Comparison of ENCODE assay signal across 12 cellular contexts in genomic region chr6:18432180-18432579, GRCh38. TPM values are rescaled to one million over a fixed set of nuclear protein-coding genes. Genes with fewer than 3 reads are reported as not detected.
A peak's percentile ranks its signal among the peaks of the same experiment; 100 is the strongest.
DNase-seq lines count a peak whose midpoint lies in the region; TF ChIP-seq lines count a peak whose summit lies in the region.
"Had no signal": no experiment of that assay in that cellular context is flagged by ENCODE, and none has a peak within 500 bp of the region (broad histone marks: within the 10 kb centered on the region; RNA-seq: fewer than 3 reads in every experiment).

No MANE protein-coding gene starts in this region.

- H3K36me3 Mint-ChIP-seq in HFFc6 (ENCODE audit: low read depth), result no peaks in the 10 kb centered on the region

- DNase-seq in HFFc6, result peak; percentile 45
- peak; percentile 48 for DNase-seq in brain microvascular endothelial cell
- peak; percentile 53 for DNase-seq in kidney glomerular epithelial cell (lab: John Stamatoyannopoulos, UW)
- DNase-seq in smooth muscle cell (lab: John Stamatoyannopoulos, UW; ENCODE audit: unreplicated experiment), result no peak
- DNase-seq in DMS79 treated with DMSO at 0.1 percent for 48 hours (lab: John Stamatoyannopoulos, UW), result no peak
- DNase-seq in germinal center (ENCODE audit: low spot score), result no peak
- DNase-seq in stimulated activated CD4-positive, alpha-beta T cell treated with anti-CD3 and anti-CD28 coated beads, Interleukin-1b, Interleukin-23, amount 100 ng/mL, for 48 hours, result no peak
- DNase-seq: DMS53, erythroblast, left cardiac atrium, Right ventricle myocardium superior had no signal

- no peak overlapping the region for H3K4me2 ChIP-seq in smooth muscle cell

- H2AFZ ChIP-seq in smooth muscle cell (ENCODE audit: low read depth), result no peak overlapping the region

- peaks cover under 1% of the 10 kb centered on the region; the same call in 1 of the 2 replicates for H3K27me3 Mint-ChIP-seq in HFFc6 (ENCODE audit: insufficient read depth)

- no peaks in the 10 kb centered on the region for H3K79me2 ChIP-seq in smooth muscle cell (ENCODE audit: low read depth)

- H3K27ac ChIP-seq in brain microvascular endothelial cell, result peak overlapping the region; percentile 51
- H3K27ac ChIP-seq in smooth muscle cell (ENCODE audit: low read depth), result peak overlapping the region; percentile 25
- H3K27ac ChIP-seq: VCaP had no signal

- H3K36me3 ChIP-seq in brain microvascular endothelial cell (replicated peaks), result no peaks in the 10 kb centered on the region
- no peaks in the 10 kb centered on the region for H3K36me3 ChIP-seq in smooth muscle cell (ENCODE audit: low read depth)

- H3K4me1 Mint-ChIP-seq in HFFc6 (ENCODE audit: low read depth), result peaks cover 42% of the 10 kb centered on the region

- no peaks in the 10 kb centered on the region for H3K9me3 ChIP-seq in smooth muscle cell (replicated peaks; ENCODE audit: low read depth)

- H3K9ac ChIP-seq in smooth muscle cell (ENCODE audit: low read depth), result no peak overlapping the region

- TF ChIP-seq CTCF in HFFc6 (IDR thresholded peaks at IDR 0.05), result no peak
- TF ChIP-seq CTCF in brain microvascular endothelial cell (IDR thresholded peaks at IDR 0.05; ENCODE audit: low read depth, low read length, missing control alignments), result no peak
- no peak for TF ChIP-seq CTCF in smooth muscle cell (IDR thresholded peaks at IDR 0.05; ENCODE audit: borderline replicate concordance, insufficient read depth, poor library complexity, severe bottlenecking)

- H3K27me3 ChIP-seq in brain microvascular endothelial cell (replicated peaks) (no peaks in the 10 kb centered on the region), smooth muscle cell (ENCODE audit: low read depth) (no peaks in the 10 kb centered on the region)

- H3K27ac Mint-ChIP-seq in HFFc6, result peak overlapping the region; percentile 34; the same call in 1 of the 2 replicates

- in situ Hi-C loops in brain microvascular endothelial cell (cut with HindIII; ENCODE audit: low pct_ligation_motif_present, low sequenced_read_pairs), result no loop called here

- H3K9me3 Mint-ChIP-seq in HFFc6, result no peaks in the 10 kb centered on the region

- H3F3A ChIP-seq in smooth muscle cell (ENCODE audit: low read depth), result no peaks in the 10 kb centered on the region

- H3K4me3 Mint-ChIP-seq in HFFc6, result no peak overlapping the region

- no peak overlapping the region for H3K4me3 ChIP-seq in brain microvascular endothelial cell (ENCODE audit: low read depth, low read length)
- H3K4me3 ChIP-seq in smooth muscle cell, result no peak overlapping the region

- no peaks in the 10 kb centered on the region for H3K4me1 ChIP-seq in smooth muscle cell (ENCODE audit: low read depth)

- H4K20me1 ChIP-seq in smooth muscle cell (ENCODE audit: low read depth), result no peaks in the 10 kb centered on the region

- 51% methylated on average over 3 of the region's 3 CpGs for WGBS in smooth muscle cell (ENCODE audit: low lambda C conversion rate)

RNA-seq across cellular contexts. Expression of gene RNF144B, which starts 45.0 kb away (rescaled TPM):
- total RNA-seq in HFFc6 (2021; fragmentation: NEBNext Ultra II Directional; extraction: Animal tissue kit (Norgen Biotek cat#: 25700)), result 1 to 10 TPM in 5 of 6 experiments, under 1 TPM in 1; 0.83 to 4.8 (median 1.2) TPM
- total RNA-seq in smooth muscle cell, result 10.9 and 11.2 TPM in 2 replicates
- 3.1 and 3.4 TPM in 2 replicates for polyA plus RNA-seq in smooth muscle cell

Comparison
In these comparisons a context has a peak if more than half of its experiments do, and no peak if none do; other contexts are left out.
1. DNase-seq: peak in HFFc6 (single experiment), brain microvascular endothelial cell (single experiment) and kidney glomerular epithelial cell (single experiment); none in smooth muscle cell (single experiment), DMS79 treated with DMSO at 0.1 percent for 48 hours (single experiment), germinal center (single experiment) and stimulated activated CD4-positive, alpha-beta T cell treated with anti-CD3 and anti-CD28 coated beads, Interleukin-1b, Interleukin-23, amount 100 ng/mL, for 48 hours (single experiment).